In genomic region chr19:52094526-52094925, GRCh38 we compare ENCODE assay signal across 9 cellular contexts. TPM values are rescaled to one million over a fixed set of nuclear protein-coding genes. Genes with fewer than 3 reads are reported as not detected.
DNase-seq lines count a peak whose midpoint lies in the region; ATAC-seq and TF ChIP-seq lines count a peak whose summit lies in the region.
"Had no signal": no experiment of that assay in that cellular context is flagged by ENCODE, and none has a peak within 500 bp of the region (broad histone marks: within the 10 kb centered on the region; RNA-seq: fewer than 3 reads in every experiment).

No MANE protein-coding gene starts in this region.

- no peaks in the 10 kb centered on the region for H3K27me3 ChIP-seq in MG63

- DNase-seq in MG63: no peak
- no peak for DNase-seq in effector memory CD8-positive, alpha-beta T cell
- no peak for DNase-seq in natural killer cell
- no peak for DNase-seq in NCI-H345 (lab: John Stamatoyannopoulos, UW)
- no peak for DNase-seq in ACHN
- no peak for DNase-seq in GM10248 (ENCODE audit: extremely low spot score)
- no peak for DNase-seq in DMS 273 treated with DMSO at 0.1 percent for 48 hours (lab: John Stamatoyannopoulos, UW)

- no peak for ATAC-seq in effector memory CD8-positive, alpha-beta T cell (replicated peaks)
- ATAC-seq in natural killer cell: no peak
- ATAC-seq: HCT116 had no signal

- H3K4me3 Mint-ChIP-seq in effector memory CD8-positive, alpha-beta T cell: peak overlapping the region; percentile 92 to 97
- peak overlapping the region; percentile 99 for H3K4me3 Mint-ChIP-seq in natural killer cell

- peaks cover 5 to 7% of the 10 kb centered on the region in 2 donors for H3K9me3 Mint-ChIP-seq in effector memory CD8-positive, alpha-beta T cell
- peaks cover 0 to 14% of the 10 kb centered on the region in 2 donors for H3K9me3 Mint-ChIP-seq in natural killer cell

- H3K36me3 ChIP-seq in MG63: peaks cover 49% of the 10 kb centered on the region

- H3K27ac Mint-ChIP-seq in effector memory CD8-positive, alpha-beta T cell: peak overlapping the region; percentile 95 to 98
- peak overlapping the region; percentile 91 to 94 for H3K27ac Mint-ChIP-seq in natural killer cell

- peaks cover 56% of the 10 kb centered on the region for H3K9me3 ChIP-seq in MG63

- intact Hi-C loops in natural killer cell (cut with micrococcal nuclease): no loop called here

- POLR2A ChIA-PET in GM10248 (lab: Yijun Ruan, JAX): no interaction called here

- no peaks in the 10 kb centered on the region for H3K27me3 Mint-ChIP-seq in effector memory CD8-positive, alpha-beta T cell
- no peaks in the 10 kb centered on the region for H3K27me3 Mint-ChIP-seq in natural killer cell (ENCODE audit: low read depth in 2 of 2)

- peaks cover 16% of the 10 kb centered on the region for H3K36me3 Mint-ChIP-seq in effector memory CD8-positive, alpha-beta T cell (ENCODE audit: insufficient read depth)
- peaks cover 26% of the 10 kb centered on the region for H3K36me3 Mint-ChIP-seq in natural killer cell

- CTCF ChIA-PET in GM10248 (lab: Yijun Ruan, JAX): no interaction called here

- TF ChIP-seq CTCF in C4-2B (conservative IDR thresholded peaks at IDR 0.05) (no peak), natural killer cell (IDR thresholded peaks at IDR 0.05) (no peak), GM10248 (IDR thresholded peaks at IDR 0.05; ENCODE audit: control extremely low read depth, extremely low read depth, low read depth, missing control alignments) (no peak)

- in situ Hi-C loops in ACHN (cut with HindIII; ENCODE audit: low pct_ligation_motif_present, low pct_unique_long_range_greater_than_20kb, low sequenced_read_pairs): no loop called here

- H3K27ac ChIP-seq in C4-2B: peak overlapping the region; percentile 80

- peaks cover 33 to 58% of the 10 kb centered on the region in 2 donors for H3K4me1 Mint-ChIP-seq in effector memory CD8-positive, alpha-beta T cell (ENCODE audit: low read depth in 2 of 2)
- H3K4me1 Mint-ChIP-seq in natural killer cell: peaks cover 57% of the 10 kb centered on the region in 2 donors

- H3K4me3 ChIP-seq in MG63: peak overlapping the region; percentile 94

RNA-seq across cellular contexts. Expression of gene ZNF841, which starts 1.0 kb away (rescaled TPM):
- total RNA-seq in MG63 (2014; rRNA removed; shearing (Covaris generic); ENCODE audit: low replicate concordance): 3.6 and 4.8 TPM in 2 replicates
- 10 to 100 TPM; 32.4 to 47.7 (median 47.4) TPM for total RNA-seq in natural killer cell

RNA-seq across cellular contexts. Expression of gene ZNF616, which starts 45.2 kb away (rescaled TPM):
- 1.6 and 1.9 TPM in 2 replicates for total RNA-seq in MG63 (2014; rRNA removed; shearing (Covaris generic); ENCODE audit: low replicate concordance)
- 1 to 10 TPM; 3.8 to 7.1 (median 4.8) TPM for total RNA-seq in natural killer cell

RNA-seq across cellular contexts. Expression of gene ZNF432, which starts 45.9 kb away (rescaled TPM):
- 1.2 and 3.4 TPM in 2 replicates for total RNA-seq in MG63 (2014; rRNA removed; shearing (Covaris generic); ENCODE audit: low replicate concordance)
- total RNA-seq in natural killer cell: 10 to 100 TPM; 19.7 to 33.7 (median 32.4) TPM
